17 cellular contexts compared by ENCODE assay signal in the genomic region with DNA sequence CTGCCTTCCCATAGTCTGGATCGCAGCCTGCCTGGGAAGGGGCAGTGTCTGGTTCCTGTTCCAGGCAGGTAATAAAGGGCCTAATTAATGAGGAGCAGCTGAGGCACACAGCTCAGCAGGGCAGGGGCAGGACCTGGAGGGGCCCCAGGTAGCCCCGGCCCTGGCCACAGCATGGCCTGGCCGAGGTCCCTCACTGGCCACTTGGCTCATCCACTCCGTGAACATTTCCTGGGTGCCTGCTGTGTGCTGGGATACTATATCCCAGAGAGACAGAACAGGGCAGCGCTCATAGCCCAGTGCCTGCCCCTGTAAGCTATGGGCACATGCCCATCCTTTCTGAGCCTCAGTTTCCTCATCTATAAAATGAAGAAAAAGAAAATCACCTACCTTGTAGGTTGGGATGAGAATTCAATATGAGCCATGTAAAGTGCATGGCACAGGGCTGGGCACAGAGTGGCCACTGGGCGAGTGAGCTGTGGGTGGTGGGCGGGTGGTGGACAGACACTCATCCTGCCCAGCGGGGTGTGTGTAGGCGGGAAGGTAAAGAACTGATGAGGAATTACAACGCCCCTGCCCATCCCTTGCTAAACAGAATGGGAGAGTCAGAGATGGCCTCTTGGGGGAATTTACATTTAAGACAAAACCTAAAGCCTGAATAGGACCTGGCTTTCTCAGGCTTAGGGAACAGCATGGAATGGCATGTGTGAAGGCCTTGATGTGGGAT. TPM values are rescaled to one million over a fixed set of nuclear protein-coding genes. Genes with fewer than 3 reads are reported as not detected.
DNase-seq lines count a peak whose midpoint lies in the region; ATAC-seq, FAIRE-seq and TF ChIP-seq lines count a peak whose summit lies in the region.
"Had no signal": no experiment of that assay in that cellular context is flagged by ENCODE, and none has a peak within 500 bp of the region (broad histone marks: within the 10 kb centered on the region; RNA-seq: fewer than 3 reads in every experiment).

No MANE protein-coding gene starts in this region.

- no peaks in the 10 kb centered on the region for H3K27me3 Mint-ChIP-seq in Caco-2 (ENCODE audit: insufficient read depth, unreplicated experiment)
- H3K27me3 Mint-ChIP-seq in T-helper 2 cell treated with Interferon-gamma antibody and Interleukin-4, amounts not matched to agents 5 μg/mL and 100 μg/mL, for 36 hours (ENCODE audit: low read depth), result no peaks in the 10 kb centered on the region

- H3K4me1 ChIP-seq in Caco-2 (peaks cover 55% of the 10 kb centered on the region), kidney (ENCODE audit: control insufficient read depth in 1 of 2, insufficient read depth in 1 of 2, low read depth in 1 of 2, low read length in 2 of 2) (peaks cover 0 to 7% of the 10 kb centered on the region in 2 donors)

- POLR2A ChIA-PET in Caco-2 (lab: Charles Lee), result no interaction called here

- no peak overlapping the region for H3K4me3 ChIP-seq in Caco-2 (ENCODE audit: low read depth, low read length)
- H3K4me3 ChIP-seq in kidney (ENCODE audit: low read length in 2 of 2), result no peak overlapping the region

- CTCF ChIA-PET in Caco-2 (lab: Charles Lee), result no interaction called here

- ATAC-seq in stimulated activated effector memory CD8-positive, alpha-beta T cell treated with anti-CD3 and anti-CD28 coated beads, Interleukin-12 subunit alpha, Interleukin-12 subunit beta, amount 100 ng/mL, for 72 hours, result no peak
- ATAC-seq in HG03442 (IDR thresholded peaks at IDR 0.05; ENCODE audit: unreplicated experiment) (no peak), HG02840 (IDR thresholded peaks at IDR 0.05; ENCODE audit: low FRiP score, unreplicated experiment) (no peak)

- H3K9ac ChIP-seq in kidney (ENCODE audit: low read length in 2 of 2), result no peak overlapping the region

- H3K9me3 Mint-ChIP-seq in Caco-2 (ENCODE audit: unreplicated experiment), result no peaks in the 10 kb centered on the region
- no peaks in the 10 kb centered on the region for H3K9me3 Mint-ChIP-seq in stimulated activated effector memory CD8-positive, alpha-beta T cell treated with anti-CD3 and anti-CD28 coated beads, Interleukin-12 subunit alpha, Interleukin-12 subunit beta, amount 100 ng/mL, for 72 hours
- no peaks in the 10 kb centered on the region for H3K9me3 Mint-ChIP-seq in T-helper 2 cell treated with Interferon-gamma antibody and Interleukin-4, amounts not matched to agents 5 μg/mL and 100 μg/mL, for 36 hours

- H3K4me3 Mint-ChIP-seq in Caco-2 (ENCODE audit: unreplicated experiment), result no peak overlapping the region
- H3K4me3 Mint-ChIP-seq in stimulated activated effector memory CD8-positive, alpha-beta T cell treated with anti-CD3 and anti-CD28 coated beads, Interleukin-12 subunit alpha, Interleukin-12 subunit beta, amount 100 ng/mL, for 72 hours, result no peak overlapping the region
- H3K4me3 Mint-ChIP-seq in T-helper 2 cell treated with Interferon-gamma antibody and Interleukin-4, amounts not matched to agents 5 μg/mL and 100 μg/mL, for 36 hours, result no peak overlapping the region

- H3K4me1 Mint-ChIP-seq in Caco-2 (ENCODE audit: low read depth, unreplicated experiment), result peaks cover 9% of the 10 kb centered on the region
- H3K4me1 Mint-ChIP-seq in stimulated activated effector memory CD8-positive, alpha-beta T cell treated with anti-CD3 and anti-CD28 coated beads, Interleukin-12 subunit alpha, Interleukin-12 subunit beta, amount 100 ng/mL, for 72 hours, result peaks cover 24% of the 10 kb centered on the region
- no peaks in the 10 kb centered on the region for H3K4me1 Mint-ChIP-seq in T-helper 2 cell treated with Interferon-gamma antibody and Interleukin-4, amounts not matched to agents 5 μg/mL and 100 μg/mL, for 36 hours (ENCODE audit: low read depth)

- TF ChIP-seq CTCF in Caco-2 (IDR thresholded peaks at IDR 0.05; ENCODE audit: insufficient read depth in 1 of 2, low read depth in 1 of 2, low read length in 1 of 2, severe bottlenecking in 1 of 2, unreplicated experiment in 1 of 2) (no peak), kidney (IDR thresholded peaks at IDR 0.05; ENCODE audit: borderline replicate concordance, extremely low read depth, insufficient read depth) (no peak)

- H3K27ac Mint-ChIP-seq in Caco-2 (ENCODE audit: unreplicated experiment), result peak overlapping the region; percentile 31
- H3K27ac Mint-ChIP-seq in stimulated activated effector memory CD8-positive, alpha-beta T cell treated with anti-CD3 and anti-CD28 coated beads, Interleukin-12 subunit alpha, Interleukin-12 subunit beta, amount 100 ng/mL, for 72 hours, result peak overlapping the region; percentile 58
- H3K27ac Mint-ChIP-seq in T-helper 2 cell treated with Interferon-gamma antibody and Interleukin-4, amounts not matched to agents 5 μg/mL and 100 μg/mL, for 36 hours, result no peak overlapping the region

- FAIRE-seq in kidney (lab: Jason Lieb, UNC), result no peak
- FAIRE-seq: RCC 7860 had no signal

- H3K9me3 ChIP-seq in Caco-2 (no peaks in the 10 kb centered on the region), kidney (ENCODE audit: control insufficient read depth in 1 of 2, low read length in 2 of 2) (no peaks in the 10 kb centered on the region)

- H3K36me3 ChIP-seq in Caco-2 (ENCODE audit: control insufficient read depth, insufficient read depth, low read length) (peaks cover 3% of the 10 kb centered on the region; the same call in 1 of the 2 replicates), kidney (ENCODE audit: control insufficient read depth in 1 of 2, insufficient read depth in 2 of 2, low read length in 2 of 2) (no peaks in the 10 kb centered on the region)

- no TSS peak for BruUV-seq in Caco-2 (replicated peaks; lab: Mats Ljungman, UMichigan)

- DNase-seq in Caco-2 (no peak), amniotic epithelial cell (ENCODE audit: low read depth) (peak; percentile 34), kidney (no peak)
- no peak for DNase-seq in stimulated activated effector memory CD8-positive, alpha-beta T cell treated with anti-CD3 and anti-CD28 coated beads, Interleukin-12 subunit alpha, Interleukin-12 subunit beta, amount 100 ng/mL, for 72 hours (ENCODE audit: low spot score in 2 of 2)
- DNase-seq in T-helper 2 cell treated with Interferon-gamma antibody and Interleukin-4, amounts not matched to agents 5 μg/mL and 100 μg/mL, for 36 hours (ENCODE audit: low spot score), result no peak
- DNase-seq: COR-L47, GOT3, Kasumi-1, NCI-H1417, NCI-H2029, NCI-H510A treated with DMSO at 0.1 percent for 48 hours, SHP77 treated with DMSO at 0.1 percent for 48 hours had no signal

- intact Hi-C loops in Caco-2 (cut with micrococcal nuclease; ENCODE audit: unreplicated experiment), result no loop called here
- intact Hi-C loops in kidney (cut with DNase I), result no loop called here

- H3K27me3 ChIP-seq in Caco-2 (replicated peaks; ENCODE audit: control insufficient read depth, insufficient read depth, low read length), result no peaks in the 10 kb centered on the region
- no peaks in the 10 kb centered on the region for H3K27me3 ChIP-seq in layer of hippocampus (ENCODE audit: control insufficient read depth, insufficient read depth, low read length)

- H3K36me3 Mint-ChIP-seq in Caco-2 (ENCODE audit: insufficient read depth, unreplicated experiment), result peaks cover 45% of the 10 kb centered on the region
- H3K36me3 Mint-ChIP-seq in stimulated activated effector memory CD8-positive, alpha-beta T cell treated with anti-CD3 and anti-CD28 coated beads, Interleukin-12 subunit alpha, Interleukin-12 subunit beta, amount 100 ng/mL, for 72 hours, result no peaks in the 10 kb centered on the region
- no peaks in the 10 kb centered on the region for H3K36me3 Mint-ChIP-seq in T-helper 2 cell treated with Interferon-gamma antibody and Interleukin-4, amounts not matched to agents 5 μg/mL and 100 μg/mL, for 36 hours (ENCODE audit: low read depth)

- H3K27ac ChIP-seq in layer of hippocampus (ENCODE audit: low read depth, low read length), result peak overlapping the region; percentile 96
- no peak overlapping the region for H3K27ac ChIP-seq in kidney (ENCODE audit: low read depth in 2 of 2, low read length in 2 of 2)
- H3K27ac ChIP-seq: C4-2B had no signal

RNA-seq across cellular contexts. Expression of a gene that starts 9.2 kb away (rescaled TPM):
- total RNA-seq in Caco-2 (2022) (165 and 169 TPM in 2 replicates), kidney (36.3 TPM)
- 6.0 TPM for polyA plus RNA-seq in kidney (ENCODE audit: insufficient read depth, low read depth, low replicate concordance)

RNA-seq across cellular contexts. Expression of a gene that starts 30.8 kb away (rescaled TPM):
- total RNA-seq in Caco-2 (2022), result 190 and 197 TPM in 2 replicates
- total RNA-seq in kidney, result 92.1 TPM
- 228 TPM for polyA plus RNA-seq in kidney (ENCODE audit: insufficient read depth, low read depth, low replicate concordance)

RNA-seq across cellular contexts. Expression of a gene that starts 31.1 kb away (rescaled TPM):
- total RNA-seq in Caco-2 (2022), result 83.4 and 86.1 TPM in 2 replicates
- total RNA-seq in kidney, result 8.8 TPM
- 8.5 TPM for polyA plus RNA-seq in kidney (ENCODE audit: insufficient read depth, low read depth, low replicate concordance)

RNA-seq across cellular contexts. Expression of a gene that starts 55.2 kb away (rescaled TPM):
- total RNA-seq in Caco-2 (2022) (108 and 116 TPM in 2 replicates), kidney (19.5 TPM)
- 6.7 TPM for polyA plus RNA-seq in kidney (ENCODE audit: insufficient read depth, low read depth, low replicate concordance)
